16 cellular contexts compared by ENCODE assay signal in genomic region chr12:2974560-2974971, GRCh38. TPM values are rescaled to one million over a fixed set of nuclear protein-coding genes. Genes with fewer than 3 reads are reported as not detected.
A peak's percentile ranks its signal among the peaks of the same experiment; 100 is the strongest.
DNase-seq lines count a peak whose midpoint lies in the region; ATAC-seq, FAIRE-seq and TF ChIP-seq lines count a peak whose summit lies in the region.
"Had no signal": no experiment of that assay in that cellular context is flagged by ENCODE, and none has a peak within 500 bp of the region (broad histone marks: within the 10 kb centered on the region; RNA-seq: fewer than 3 reads in every experiment).

No MANE protein-coding gene starts in this region.

- H3K36me3 ChIP-seq in brain microvascular endothelial cell (replicated peaks) (peaks cover 5% of the 10 kb centered on the region), skeletal muscle satellite cell (ENCODE audit: insufficient read depth, low read length) (peaks cover 10% of the 10 kb centered on the region), A673 (ENCODE audit: insufficient read depth, low read length, poor library complexity, severe bottlenecking) (no peaks in the 10 kb centered on the region)

- no peaks in the 10 kb centered on the region for H3K27me3 ChIP-seq in brain microvascular endothelial cell (replicated peaks)
- H3K27me3 ChIP-seq in skeletal muscle satellite cell (ENCODE audit: control insufficient read depth, insufficient read depth, low read length), result no peaks in the 10 kb centered on the region
- H3K27me3 ChIP-seq in A673 (replicated peaks; ENCODE audit: insufficient read depth, low read depth, low read length, poor library complexity), result no peaks in the 10 kb centered on the region
- H3K27me3 ChIP-seq: spleen had no signal

- no peaks in the 10 kb centered on the region for H3K9me3 ChIP-seq in skeletal muscle satellite cell (replicated peaks; ENCODE audit: low read length)
- no peaks in the 10 kb centered on the region for H3K9me3 ChIP-seq in A673 (ENCODE audit: low read depth, low read length, poor library complexity, severe bottlenecking)
- H3K9me3 ChIP-seq: HAP-1, spleen had no signal

- H3K4me1 ChIP-seq in skeletal muscle satellite cell (ENCODE audit: control insufficient read depth, insufficient read depth, low read length) (peaks cover 12% of the 10 kb centered on the region), A673 (ENCODE audit: insufficient read depth, low read length, poor library complexity, severe bottlenecking) (peaks cover 5% of the 10 kb centered on the region)
- H3K4me1 ChIP-seq: HAP-1 had no signal

- H3K27ac ChIP-seq in brain microvascular endothelial cell (no peak overlapping the region), A673 (ENCODE audit: low read depth, low read length, poor library complexity, severe bottlenecking) (no peak overlapping the region)

- peak overlapping the region; percentile 67 for H3K4me2 ChIP-seq in skeletal muscle satellite cell (ENCODE audit: low read length)

- H3K4me3 ChIP-seq in brain microvascular endothelial cell (ENCODE audit: low read depth, low read length) (peak overlapping the region; percentile 30), skeletal muscle satellite cell (ENCODE audit: low read length) (peak overlapping the region; percentile 35), A673 (ENCODE audit: low read depth, low read length, poor library complexity, severe bottlenecking) (no peak overlapping the region)
- H3K4me3 ChIP-seq: HAP-1 had no signal

- TF ChIP-seq CTCF in brain microvascular endothelial cell (IDR thresholded peaks at IDR 0.05; ENCODE audit: low read depth, low read length, missing control alignments), result no peak
- no peak for TF ChIP-seq CTCF in GM13977 (IDR thresholded peaks at IDR 0.05; ENCODE audit: extremely low read depth, insufficient read depth, missing control alignments)
- no peak for TF ChIP-seq CTCF in A673 (conservative IDR thresholded peaks at IDR 0.05; ENCODE audit: low read depth, low read length)

- POLR2A ChIA-PET in A673 (lab: Charles Lee; ENCODE audit: low non-redundant PET), result no interaction called here

- intact Hi-C loops in A673 (cut with micrococcal nuclease; ENCODE audit: unreplicated experiment), result no loop called here

- in situ Hi-C loops in brain microvascular endothelial cell (cut with HindIII; ENCODE audit: low pct_ligation_motif_present, low sequenced_read_pairs), result no loop called here
- in situ Hi-C loops in GM13977 (cut with MboI; ENCODE audit: low pct_unique_long_range_greater_than_20kb, low sequenced_read_pairs, unreplicated experiment), result no loop called here

- DNase-seq in HTR-8/SVneo (ENCODE audit: insufficient read length, low spot score), result no peak
- no peak for DNase-seq in brain microvascular endothelial cell
- peak; percentile 48 for DNase-seq in iPS-NIHi7 (ENCODE audit: extremely low spot score)
- DNase-seq in SIG-M5 treated with dmso at 0.1 percent for 504 hours (lab: John Stamatoyannopoulos, UW; ENCODE audit: unreplicated experiment), result no peak
- DNase-seq in GM13977 (ENCODE audit: low spot score), result no peak
- DNase-seq in A673 (ENCODE audit: low spot score), result no peak
- DNase-seq: activated CD4-positive, alpha-beta T cell treated with anti-CD3 and anti-CD28 coated beads, Interleukin-2, amount 10 ng/mL, durations not matched to agents 24 days and 14 days; amygdala; MV-4-11; NCI-H2227 treated with DMSO at 0.1 percent for 48 hours; spleen had no signal

- FAIRE-seq in HTR-8/SVneo (lab: Jason Lieb, UNC), result peak; percentile 44
- FAIRE-seq: G401.6 had no signal

- no peak for ATAC-seq in HG02763 (IDR thresholded peaks at IDR 0.05; ENCODE audit: unreplicated experiment)

- BruUV-seq in A673 (replicated peaks; lab: Mats Ljungman, UMichigan), result no TSS peak

- CTCF ChIA-PET in A673 (lab: Charles Lee), result no interaction called here

- no peak overlapping the region for H3K9ac ChIP-seq in skeletal muscle satellite cell (ENCODE audit: low read depth, low read length)

RNA-seq across cellular contexts. Expression of gene TEAD4, which starts 15.4 kb away (rescaled TPM):
- total RNA-seq in skeletal muscle satellite cell (2012; rRNA removed), result 13.7 and 18.6 TPM in 2 replicates
- 35.0 and 39.8 TPM in 2 replicates for total RNA-seq in A673 (2021)
- total RNA-seq: OCI-LY7 had no signal
